21 cellular contexts compared by ENCODE assay signal in genomic region chr7:114981323-114981722, GRCh38. TPM values are rescaled to one million over a fixed set of nuclear protein-coding genes. Genes with fewer than 3 reads are reported as not detected.
A peak's percentile ranks its signal among the peaks of the same experiment; 100 is the strongest.
DNase-seq lines count a peak whose midpoint lies in the region; ATAC-seq lines count a peak whose summit lies in the region.
"Had no signal": no experiment of that assay in that cellular context is flagged by ENCODE, and none has a peak within 500 bp of the region (broad histone marks: within the 10 kb centered on the region; RNA-seq: fewer than 3 reads in every experiment).

No MANE protein-coding gene starts in this region.

- ATAC-seq in GM21717 (IDR thresholded peaks at IDR 0.05; ENCODE audit: unreplicated experiment), result peak; percentile 50
- ATAC-seq in activated T-helper 17 cell treated with anti-CD3 and anti-CD28 coated beads, Interleukin-2, amount 50 U/mL, for 72 hours (replicated peaks), result no peak
- no peak for ATAC-seq in stimulated activated effector memory CD8-positive, alpha-beta T cell treated with anti-CD3 and anti-CD28 coated beads, Interleukin-12 subunit alpha, Interleukin-12 subunit beta, amount 100 ng/mL, for 72 hours
- ATAC-seq: PC-3 had no signal

- H3K4me3 ChIP-seq in H7 (ENCODE audit: insufficient read depth, low read depth, low read length), result no peak overlapping the region
- H3K4me3 ChIP-seq: SJSA1 had no signal

- no peaks in the 10 kb centered on the region for H3K9me3 Mint-ChIP-seq in activated T-cell treated with anti-CD3 and anti-CD28 coated beads, Interleukin-2, amount 50 U/mL, for 24 hours
- H3K9me3 Mint-ChIP-seq in activated T-helper 17 cell treated with anti-CD3 and anti-CD28 coated beads, Interleukin-2, amount 50 U/mL, for 72 hours, result no peaks in the 10 kb centered on the region
- no peaks in the 10 kb centered on the region for H3K9me3 Mint-ChIP-seq in stimulated activated effector memory CD8-positive, alpha-beta T cell treated with anti-CD3 and anti-CD28 coated beads, Interleukin-12 subunit alpha, Interleukin-12 subunit beta, amount 100 ng/mL, for 72 hours
- H3K9me3 Mint-ChIP-seq: central memory CD8-positive, alpha-beta T cell had no signal

- H3K27ac Mint-ChIP-seq in activated T-cell treated with anti-CD3 and anti-CD28 coated beads, Interleukin-2, amount 50 U/mL, for 24 hours, result peak overlapping the region; percentile 39
- peak overlapping the region; percentile 78 for H3K27ac Mint-ChIP-seq in activated T-helper 17 cell treated with anti-CD3 and anti-CD28 coated beads, Interleukin-2, amount 50 U/mL, for 72 hours
- peak overlapping the region; percentile 55 for H3K27ac Mint-ChIP-seq in stimulated activated effector memory CD8-positive, alpha-beta T cell treated with anti-CD3 and anti-CD28 coated beads, Interleukin-12 subunit alpha, Interleukin-12 subunit beta, amount 100 ng/mL, for 72 hours

- no peaks in the 10 kb centered on the region for H3K36me3 ChIP-seq in H7 (replicated peaks; ENCODE audit: control insufficient read depth, insufficient read depth, low read length)
- H3K36me3 ChIP-seq: neutrophil had no signal

- no peak for DNase-seq in activated T-cell treated with anti-CD3 and anti-CD28 coated beads, Interleukin-2, amount 50 U/mL, for 24 hours
- DNase-seq in activated T-cell treated with anti-CD3 and anti-CD28 coated beads for 4 hours (no peak), H7 (no peak), SW480 (ENCODE audit: low spot score) (no peak)
- no peak for DNase-seq in stimulated activated effector memory CD8-positive, alpha-beta T cell treated with anti-CD3 and anti-CD28 coated beads, Interleukin-12 subunit alpha, Interleukin-12 subunit beta, amount 100 ng/mL, for 72 hours (ENCODE audit: low spot score in 2 of 2)
- no peak for DNase-seq in stimulated activated CD4-positive, alpha-beta T cell treated with anti-CD3 and anti-CD28 coated beads, Interleukin-4, amount 100 ng/mL, for 1 hour
- DNase-seq: activated CD4-positive, alpha-beta T cell treated with anti-CD3 and anti-CD28 coated beads, Interleukin-2, amount 50 U/mL, for 1 hour; amygdala; Caco-2; effector memory CD4-positive, alpha-beta T cell; GOT3; head of caudate nucleus; NCI-H1092; NCI-H2081 treated with DMSO at 0.1 percent for 48 hours; NCI-H524 treated with DMSO at 0.1 percent for 48 hours; PC-3 had no signal

- H3K27me3 Mint-ChIP-seq in activated T-cell treated with anti-CD3 and anti-CD28 coated beads, Interleukin-2, amount 50 U/mL, for 24 hours, result no peaks in the 10 kb centered on the region
- no peaks in the 10 kb centered on the region for H3K27me3 Mint-ChIP-seq in activated T-helper 17 cell treated with anti-CD3 and anti-CD28 coated beads, Interleukin-2, amount 50 U/mL, for 72 hours
- H3K27me3 Mint-ChIP-seq: central memory CD8-positive, alpha-beta T cell had no signal

- H3K4me1 Mint-ChIP-seq in activated T-cell treated with anti-CD3 and anti-CD28 coated beads, Interleukin-2, amount 50 U/mL, for 24 hours (ENCODE audit: low read depth), result peaks cover 52% of the 10 kb centered on the region
- H3K4me1 Mint-ChIP-seq in activated T-helper 17 cell treated with anti-CD3 and anti-CD28 coated beads, Interleukin-2, amount 50 U/mL, for 72 hours, result peaks cover 43% of the 10 kb centered on the region
- H3K4me1 Mint-ChIP-seq in stimulated activated effector memory CD8-positive, alpha-beta T cell treated with anti-CD3 and anti-CD28 coated beads, Interleukin-12 subunit alpha, Interleukin-12 subunit beta, amount 100 ng/mL, for 72 hours, result peaks cover 51% of the 10 kb centered on the region

- no peaks in the 10 kb centered on the region for H3K27me3 ChIP-seq in H7 (ENCODE audit: control insufficient read depth, insufficient read depth, low read length)
- H3K27me3 ChIP-seq: neutrophil, SJSA1 had no signal

- no peak overlapping the region for H3K4me3 Mint-ChIP-seq in activated T-cell treated with anti-CD3 and anti-CD28 coated beads, Interleukin-2, amount 50 U/mL, for 24 hours
- peak overlapping the region; percentile 44 for H3K4me3 Mint-ChIP-seq in activated T-helper 17 cell treated with anti-CD3 and anti-CD28 coated beads, Interleukin-2, amount 50 U/mL, for 72 hours
- peak overlapping the region; percentile 15 for H3K4me3 Mint-ChIP-seq in stimulated activated effector memory CD8-positive, alpha-beta T cell treated with anti-CD3 and anti-CD28 coated beads, Interleukin-12 subunit alpha, Interleukin-12 subunit beta, amount 100 ng/mL, for 72 hours
- H3K4me3 Mint-ChIP-seq: central memory CD8-positive, alpha-beta T cell had no signal

- H3K36me3 Mint-ChIP-seq in activated T-cell treated with anti-CD3 and anti-CD28 coated beads, Interleukin-2, amount 50 U/mL, for 24 hours (ENCODE audit: low read depth), result peaks cover 62% of the 10 kb centered on the region
- peaks cover 2% of the 10 kb centered on the region for H3K36me3 Mint-ChIP-seq in activated T-helper 17 cell treated with anti-CD3 and anti-CD28 coated beads, Interleukin-2, amount 50 U/mL, for 72 hours (ENCODE audit: low read depth)
- H3K36me3 Mint-ChIP-seq in stimulated activated effector memory CD8-positive, alpha-beta T cell treated with anti-CD3 and anti-CD28 coated beads, Interleukin-12 subunit alpha, Interleukin-12 subunit beta, amount 100 ng/mL, for 72 hours, result no peaks in the 10 kb centered on the region

RNA-seq across cellular contexts. Expression of gene MDFIC, which starts 59.4 kb away (rescaled TPM):
- total RNA-seq in activated T-helper 17 cell treated with anti-CD3 and anti-CD28 coated beads, Interleukin-2, amount 50 U/mL, for 72 hours, result 10 to 100 TPM; 64.1 to 97.3 TPM
- 14.4 and 16.8 TPM in 2 replicates for total RNA-seq in H7 (2014; rRNA removed; shearing (Covaris generic))
